In genomic region chr11:3488000-3488399, GRCh38 we compare ENCODE assay signal across 7 cellular contexts.
DNase-seq lines count a peak whose midpoint lies in the region; ATAC-seq, FAIRE-seq and TF ChIP-seq lines count a peak whose summit lies in the region.
"Not testable (repeated sequence)": the region's sequence is repeated elsewhere in the genome, so short reads cannot be mapped to it uniquely, and the experiment has no call there.

No MANE protein-coding gene starts in this region.

- not testable (repeated sequence) for H3K9ac ChIP-seq in OCI-LY1 (ENCODE audit: low read length); K562 (ENCODE audit: insufficient read depth in 1 of 2, low read depth in 2 of 2, low read length in 2 of 2); neural progenitor cell

- POLR2A ChIA-PET in CD4-positive, alpha-beta memory T cell (lab: Charles Lee; ENCODE audit: partially characterized antibody); K562 (lab: Yijun Ruan, JAX): not testable (repeated sequence)

- H3K4me3 Mint-ChIP-seq in CD4-positive, alpha-beta memory T cell; T-helper 17 cell; neural progenitor cell; type B pancreatic cell: not testable (repeated sequence)

- H3K4me1 Mint-ChIP-seq in CD4-positive, alpha-beta memory T cell; T-helper 17 cell; neural progenitor cell; type B pancreatic cell (ENCODE audit: unreplicated experiment): not testable (repeated sequence)

- H3K27ac Mint-ChIP-seq in CD4-positive, alpha-beta memory T cell; neural progenitor cell; type B pancreatic cell: not testable (repeated sequence)
- peak overlapping the region; percentile 51 for H3K27ac Mint-ChIP-seq in T-helper 17 cell

- H3K79me2 ChIP-seq in OCI-LY1 (ENCODE audit: insufficient read depth, low read length); K562 (ENCODE audit: control insufficient read depth, insufficient read depth, low read length); neural progenitor cell (ENCODE audit: low read depth): not testable (repeated sequence)

- not testable (repeated sequence) for H3K9me3 ChIP-seq in CD4-positive, alpha-beta memory T cell (ENCODE audit: control insufficient read depth in 1 of 2, low read length in 2 of 2); OCI-LY1 (ENCODE audit: low read length); T-helper 17 cell (ENCODE audit: control insufficient read depth, low read length, poor library complexity, severe bottlenecking); K562 (replicated peaks; ENCODE audit: control insufficient read depth, insufficient read depth, low read depth, low read length); neural progenitor cell (ENCODE audit: low read depth)

- H3K27me3 ChIP-seq in CD4-positive, alpha-beta memory T cell (ENCODE audit: insufficient read depth, low read length); OCI-LY1 (ENCODE audit: insufficient read depth, low read length); K562 (ENCODE audit: control insufficient read depth in 2 of 2, insufficient read depth in 2 of 2, low read length in 2 of 2); foreskin keratinocyte; neural progenitor cell: not testable (repeated sequence)

- not testable (repeated sequence) for BruUV-seq in K562 (replicated peaks; lab: Mats Ljungman, UMichigan)

- no CpG with 5 or more reads among the region's 2 CpGs for WGBS in K562 (ENCODE audit: insufficient coverage, low coverage, missing lambda C conversion rate)

- in situ Hi-C loops in K562 (cut with MboI), result loop anchor here (25.0 kb wide), 1 partner anchor 599 kb away; the partner anchor contains the start of gene RRM1

- TF ChIP-seq POLR2A in K562 (conservative IDR thresholded peaks at IDR 0.05), result not testable (repeated sequence)

- H3K36me3 Mint-ChIP-seq in CD4-positive, alpha-beta memory T cell; T-helper 17 cell (ENCODE audit: low read depth); neural progenitor cell; type B pancreatic cell: not testable (repeated sequence)

- H2AFZ ChIP-seq in OCI-LY1 (ENCODE audit: low read length); K562 (ENCODE audit: low read depth, low read length); neural progenitor cell (replicated peaks): not testable (repeated sequence)

- H3K36me3 ChIP-seq in CD4-positive, alpha-beta memory T cell (ENCODE audit: insufficient read depth, low read length); OCI-LY1 (ENCODE audit: insufficient read depth, low read length); K562 (ENCODE audit: control insufficient read depth, insufficient read depth, low read length); neural progenitor cell: not testable (repeated sequence)

- not testable (repeated sequence) for H3K9me2 ChIP-seq in OCI-LY1 (ENCODE audit: low read depth, low read length)

- peak; percentile 39 to 63 for TF ChIP-seq RAD21 in K562 (CRISPR knock-in tag; conservative IDR thresholded peaks at IDR 0.05 in 1 of 2, IDR thresholded peaks at IDR 0.05 in 1 of 2)

- not testable (repeated sequence) for H3K9me1 ChIP-seq in K562 (ENCODE audit: control insufficient read depth, insufficient read depth, low read length)

- intact Hi-C loops in CD4-positive, alpha-beta memory T cell (cut with micrococcal nuclease), result loop anchor here (10.0 kb wide), 1 partner anchor 77 kb away; no protein-coding TSS in a partner anchor
- intact Hi-C loops in K562 (cut with micrococcal nuclease), result not testable (repeated sequence)

- H4K20me1 ChIP-seq in OCI-LY1 (ENCODE audit: insufficient read depth, low read length); K562 (replicated peaks; ENCODE audit: control insufficient read depth, insufficient read depth, low read length); neural progenitor cell (ENCODE audit: low read depth): not testable (repeated sequence)

- not testable (repeated sequence) for FAIRE-seq in K562 (lab: Jason Lieb, UNC)

- not testable (repeated sequence) for H3K4me2 ChIP-seq in OCI-LY1 (ENCODE audit: low read length); K562 (ENCODE audit: insufficient read depth, low read length); neural progenitor cell

- H3K27me3 Mint-ChIP-seq in CD4-positive, alpha-beta memory T cell; neural progenitor cell (ENCODE audit: insufficient read depth, low read depth): not testable (repeated sequence)
- H3K27me3 Mint-ChIP-seq in T-helper 17 cell (peaks cover 18% of the 10 kb centered on the region), type B pancreatic cell (peaks cover 17% of the 10 kb centered on the region)

- not testable (repeated sequence) for H3K9me3 Mint-ChIP-seq in CD4-positive, alpha-beta memory T cell; neural progenitor cell; type B pancreatic cell

- peak; percentile 14; the same call in 1 of the 2 replicates for TF ChIP-seq CTCF in OCI-LY1 (IDR thresholded peaks at IDR 0.05; ENCODE audit: low read length)
- TF ChIP-seq CTCF in K562 (IDR thresholded peaks at IDR 0.05 in 2 of 3, conservative IDR thresholded peaks at IDR 0.05 in 1 of 3; ENCODE audit: insufficient read depth in 2 of 3, low read depth in 1 of 3, low read length in 3 of 3), result not testable (repeated sequence)
- peak; percentile 32 for TF ChIP-seq CTCF in foreskin keratinocyte (conservative IDR thresholded peaks at IDR 0.05)
- peak; percentile 27 for TF ChIP-seq CTCF in neural progenitor cell (IDR thresholded peaks at IDR 0.05)
- TF ChIP-seq CTCF in type B pancreatic cell (conservative IDR thresholded peaks at IDR 0.05), result peak; percentile 30

- ATAC-seq in T-helper 17 cell, K562, foreskin keratinocyte: not testable (repeated sequence)

- not testable (repeated sequence) for TF ChIP-seq EP300 in K562 (IDR thresholded peaks at IDR 0.05; ENCODE audit: low read length)

- peak in 3 of 5 donors; percentile 11 to 23 (median 19) for DNase-seq in CD4-positive, alpha-beta memory T cell
- DNase-seq in T-helper 17 cell; K562 (ENCODE audit: extremely low read depth in 1 of 4, low spot score in 3 of 4); foreskin keratinocyte; neural progenitor cell (ENCODE audit: low spot score); type B pancreatic cell (ENCODE audit: extremely low spot score, unreplicated experiment): not testable (repeated sequence)

- H3K4me3 ChIP-seq in CD4-positive, alpha-beta memory T cell (ENCODE audit: low read length in 2 of 2); OCI-LY1 (ENCODE audit: low read depth, low read length, poor library complexity, severe bottlenecking); K562; neural progenitor cell: not testable (repeated sequence)

- CTCF ChIA-PET in CD4-positive, alpha-beta memory T cell (lab: Charles Lee; ENCODE audit: partially characterized antibody); K562 (lab: Yijun Ruan, JAX; ENCODE audit: low intra/inter-chr PET ratio): not testable (repeated sequence)

- not testable (repeated sequence) for H3K4me1 ChIP-seq in CD4-positive, alpha-beta memory T cell (ENCODE audit: insufficient read depth, low read length); OCI-LY1 (ENCODE audit: insufficient read depth, low read length, severe bottlenecking); K562 (replicated peaks in 1 of 2; ENCODE audit: control insufficient read depth in 2 of 2, insufficient read depth in 2 of 2, low read length in 2 of 2); foreskin keratinocyte; neural progenitor cell

- not testable (repeated sequence) for H3K27ac ChIP-seq in CD4-positive, alpha-beta memory T cell (ENCODE audit: low read depth, low read length); OCI-LY1 (ENCODE audit: low read depth, low read length, poor library complexity, severe bottlenecking); K562 (ENCODE audit: extremely low read depth, low read depth, low read length); foreskin keratinocyte; neural progenitor cell

- H3F3A ChIP-seq in OCI-LY1 (ENCODE audit: insufficient read depth, low read length); neural progenitor cell (ENCODE audit: low read depth): not testable (repeated sequence)

TF ChIP-seq in K562, 482 proteins besides CTCF, POLR2A, EP300 and RAD21:
- peak; percentile 26; the same call in 1 of the 2 replicates for TF ChIP-seq DEAF1 (CRISPR knock-in tag; IDR thresholded peaks at IDR 0.05)
